Comparison of ENCODE assay signal across 8 cellular contexts in genomic region chr1:110155878-110156522, GRCh38. TPM values are rescaled to one million over a fixed set of nuclear protein-coding genes. Genes with fewer than 3 reads are reported as not detected.
A peak's percentile ranks its signal among the peaks of the same experiment; 100 is the strongest.
DNase-seq lines count a peak whose midpoint lies in the region; ATAC-seq and TF ChIP-seq lines count a peak whose summit lies in the region.

No MANE protein-coding gene starts in this region.

- H3K9me3 Mint-ChIP-seq in activated naive CD8-positive, alpha-beta T cell treated with anti-CD3 and anti-CD28 coated beads, Interleukin-2, amount 10 ng/mL, durations not matched to agents 7 days and 5 days = peaks cover 1% of the 10 kb centered on the region

- no peak overlapping the region for H3K4me3 ChIP-seq in GM12865 (ENCODE audit: low read depth, low read length)

- H3K27ac Mint-ChIP-seq in activated naive CD8-positive, alpha-beta T cell treated with anti-CD3 and anti-CD28 coated beads, Interleukin-2, amount 10 ng/mL, durations not matched to agents 7 days and 5 days = no peak overlapping the region

- TF ChIP-seq CTCF in GM12865 (IDR thresholded peaks at IDR 0.05; ENCODE audit: insufficient read depth, low read depth, low read length, missing control alignments) = no peak

- ATAC-seq in activated naive CD8-positive, alpha-beta T cell treated with anti-CD3 and anti-CD28 coated beads, Interleukin-2, amount 10 ng/mL, durations not matched to agents 7 days and 5 days (ENCODE audit: low read depth) = peak; percentile 56
- ATAC-seq in GM19324 (IDR thresholded peaks at IDR 0.05; ENCODE audit: low FRiP score, unreplicated experiment) = no peak

- H3K4me1 Mint-ChIP-seq in activated naive CD8-positive, alpha-beta T cell treated with anti-CD3 and anti-CD28 coated beads, Interleukin-2, amount 10 ng/mL, durations not matched to agents 7 days and 5 days = peaks cover 5% of the 10 kb centered on the region

- no peaks in the 10 kb centered on the region for H3K36me3 Mint-ChIP-seq in activated naive CD8-positive, alpha-beta T cell treated with anti-CD3 and anti-CD28 coated beads, Interleukin-2, amount 10 ng/mL, durations not matched to agents 7 days and 5 days

- no peak overlapping the region for H3K4me3 Mint-ChIP-seq in activated naive CD8-positive, alpha-beta T cell treated with anti-CD3 and anti-CD28 coated beads, Interleukin-2, amount 10 ng/mL, durations not matched to agents 7 days and 5 days

- POLR2A ChIA-PET in activated naive CD8-positive, alpha-beta T cell treated with anti-CD3 and anti-CD28 coated beads, Interleukin-2, amount 10 ng/mL, durations not matched to agents 7 days and 5 days (lab: Charles Lee) = interaction anchor here (0.6 to 0.7 kb wide), 2 partner anchors 32 to 484 kb away, joined by 4 to 5 read pairs; no protein-coding TSS in a partner anchor

- peaks cover 50% of the 10 kb centered on the region for H3K27me3 Mint-ChIP-seq in activated naive CD8-positive, alpha-beta T cell treated with anti-CD3 and anti-CD28 coated beads, Interleukin-2, amount 10 ng/mL, durations not matched to agents 7 days and 5 days

- DNase-seq in GM12865 (ENCODE audit: low read depth) (peak; percentile 43), iris pigment epithelial cell (ENCODE audit: low read depth) (peak; percentile 51), NCI-H1092 (lab: John Stamatoyannopoulos, UW) (no peak), 8988T (no peak)
- peak; percentile 77 for DNase-seq in activated naive CD8-positive, alpha-beta T cell treated with anti-CD3 and anti-CD28 coated beads, Interleukin-2, amount 10 ng/mL, durations not matched to agents 7 days and 5 days
- DNase-seq in stimulated activated CD8-positive, alpha-beta memory T cell treated with anti-CD3 and anti-CD28 coated beads, Interleukin-7, amount 100 ng/mL, for 24 hours (ENCODE audit: low read depth) = peak; percentile 4

TF ChIP-seq in PFSK-1, 5 proteins besides CTCF, POLR2A, EP300 and RAD21:
- TF ChIP-seq FOXP2 (optimal IDR thresholded peaks at IDR 0.05; ENCODE audit: borderline replicate concordance, extremely low read depth, extremely low read length, insufficient read depth) (no peak), SIN3A (IDR thresholded peaks at IDR 0.05; ENCODE audit: borderline replicate concordance, insufficient read depth, low read length) (no peak), POLR2AphosphoS5 (IDR thresholded peaks at IDR 0.05; ENCODE audit: low read depth, low read length) (no peak), REST (IDR thresholded peaks at IDR 0.05; ENCODE audit: insufficient read depth in 1 of 2, low read depth in 2 of 2, low read length in 2 of 2) (peak; percentile 99), TAF1 (IDR thresholded peaks at IDR 0.05; ENCODE audit: borderline replicate concordance, insufficient read depth, low read length) (no peak)

RNA-seq across cellular contexts. Expression of gene SLC6A17, which starts 5.7 kb away (rescaled TPM):
- polyA plus RNA-seq in PFSK-1 (2012; ENCODE audit: insufficient read length, low read depth) = not detected
- not detected for total RNA-seq in activated naive CD8-positive, alpha-beta T cell treated with anti-CD3 and anti-CD28 coated beads, Interleukin-2, amount 10 ng/mL, durations not matched to agents 7 days and 5 days

RNA-seq across cellular contexts. Expression of gene UBL4B, which starts 43.8 kb away (rescaled TPM):
- polyA plus RNA-seq in PFSK-1 (2012; ENCODE audit: insufficient read length, low read depth) = 6.5 TPM
- total RNA-seq in activated naive CD8-positive, alpha-beta T cell treated with anti-CD3 and anti-CD28 coated beads, Interleukin-2, amount 10 ng/mL, durations not matched to agents 7 days and 5 days = not detected

RNA-seq across cellular contexts. Expression of gene KCNC4, which starts 54.1 kb away (rescaled TPM):
- 11.0 TPM for polyA plus RNA-seq in PFSK-1 (2012; ENCODE audit: insufficient read length, low read depth)
- total RNA-seq in activated naive CD8-positive, alpha-beta T cell treated with anti-CD3 and anti-CD28 coated beads, Interleukin-2, amount 10 ng/mL, durations not matched to agents 7 days and 5 days = 1 to 10 TPM; 8.9 to 9.0 TPM

Comparison
In these comparisons a context has a peak if more than half of its experiments do, and no peak if none do; other contexts are left out.
1. DNase-seq: peak in GM12865 (single experiment), activated naive CD8-positive, alpha-beta T cell treated with anti-CD3 and anti-CD28 coated beads, Interleukin-2, amount 10 ng/mL, durations not matched to agents 7 days and 5 days (single experiment), iris pigment epithelial cell (single experiment) and stimulated activated CD8-positive, alpha-beta memory T cell treated with anti-CD3 and anti-CD28 coated beads, Interleukin-7, amount 100 ng/mL, for 24 hours (single experiment); none in NCI-H1092 (single experiment) and 8988T (single experiment).